Comparison of ENCODE assay signal across 1 cellular context in genomic region chr10:112183329-112184051, GRCh38.
TF ChIP-seq lines count a peak whose summit lies in the region.

Gene GPAM (minus strand): TSS chr10:112183765. CDS start chr10:112181784, 1,981 bp downstream.

TF ChIP-seq in K562, 482 proteins besides CTCF, POLR2A, EP300 and RAD21 (continued from another document and continues in another):
- no peak for TF ChIP-seq CGGBP1 (CRISPR knock-in tag; IDR thresholded peaks at IDR 0.05)
- no peak for TF ChIP-seq ZNF445 (CRISPR knock-in tag; IDR thresholded peaks at IDR 0.05; ENCODE audit: low read depth)
- TF ChIP-seq FUS (optimal IDR thresholded peaks at IDR 0.05; ENCODE audit: low read depth, low read length): no peak
- TF ChIP-seq CCNT2 (IDR thresholded peaks at IDR 0.05; ENCODE audit: borderline replicate concordance, extremely low read depth, insufficient read length, low read depth, low read length): peak; percentile 79
- no peak for TF ChIP-seq BRD4 (IDR thresholded peaks at IDR 0.05)
- TF ChIP-seq MGA (IDR thresholded peaks at IDR 0.05): peak; percentile 52
- 0 out of 2 replicates have a peak, but pooled peaks have one; percentile 2 for TF ChIP-seq BCOR (IDR thresholded peaks at IDR 0.05)
- peak; percentile 73 for TF ChIP-seq CXXC5 (CRISPR knock-in tag; IDR thresholded peaks at IDR 0.05)
- TF ChIP-seq FOSL1 (tag; conservative IDR thresholded peaks at IDR 0.05): no peak
- TF ChIP-seq ZNF197 (CRISPR knock-in tag; IDR thresholded peaks at IDR 0.05; ENCODE audit: low read depth): no peak
- no peak for TF ChIP-seq ZNF668 (CRISPR knock-in tag; IDR thresholded peaks at IDR 0.05)
- TF ChIP-seq GABPB1 (CRISPR knock-in tag; IDR thresholded peaks at IDR 0.05): peak; percentile 59; the same call in 1 of the 2 replicates
- peak; percentile 86 for TF ChIP-seq NBN (IDR thresholded peaks at IDR 0.05; ENCODE audit: low read depth)
- peak; percentile 35; the same call in 1 of the 2 replicates for TF ChIP-seq NCOR1 (IDR thresholded peaks at IDR 0.05)
- TF ChIP-seq ZBTB5 (IDR thresholded peaks at IDR 0.05): no peak
- peak; percentile 56 to 69 for TF ChIP-seq NRF1 (conservative IDR thresholded peaks at IDR 0.05 in 1 of 2, IDR thresholded peaks at IDR 0.05 in 1 of 2)
- TF ChIP-seq FOXK1 (CRISPR knock-in tag; IDR thresholded peaks at IDR 0.05; ENCODE audit: borderline replicate concordance): no peak
- TF ChIP-seq HIVEP1 (CRISPR knock-in tag; IDR thresholded peaks at IDR 0.05): no peak
- no peak for TF ChIP-seq U2AF1 (optimal IDR thresholded peaks at IDR 0.05; ENCODE audit: low read depth, low read length)
- TF ChIP-seq PCBP1 (IDR thresholded peaks at IDR 0.05; ENCODE audit: low read depth, low read length, poor library complexity, severe bottlenecking): peak; percentile 25
- peak; percentile 97 for TF ChIP-seq PHF20 (IDR thresholded peaks at IDR 0.05; ENCODE audit: partially characterized antibody)
- TF ChIP-seq RB1 (IDR thresholded peaks at IDR 0.05; ENCODE audit: low read depth): 0 out of 2 replicates have a peak, but pooled peaks have one; percentile 49
- TF ChIP-seq MTA1 (IDR thresholded peaks at IDR 0.05; ENCODE audit: borderline replicate concordance): peak; percentile 99
- TF ChIP-seq MLLT1 (IDR thresholded peaks at IDR 0.05): peak in 1 of 2 experiments; percentile 63; a peak in 1 of 4 replicates
- 0 out of 2 replicates have a peak, but pooled peaks have one; percentile 19 for TF ChIP-seq TAF7 (tag; IDR thresholded peaks at IDR 0.05)
- peak; percentile 89 for TF ChIP-seq SAP30 (IDR thresholded peaks at IDR 0.05; ENCODE audit: borderline replicate concordance, insufficient read depth, low read depth, low read length, poor library complexity, severe bottlenecking)
- TF ChIP-seq ZKSCAN1 (IDR thresholded peaks at IDR 0.05; ENCODE audit: low read depth, low read length): peak; percentile 74; the same call in 1 of the 2 replicates
- 0 out of 2 replicates have a peak, but pooled peaks have one; percentile 57 for TF ChIP-seq ELF2 (CRISPR knock-in tag; IDR thresholded peaks at IDR 0.05)
- peak; percentile 91 for TF ChIP-seq DACH1 (IDR thresholded peaks at IDR 0.05; ENCODE audit: partially characterized antibody)
- peak; percentile 57 for TF ChIP-seq EGR1 (conservative IDR thresholded peaks at IDR 0.05)
- TF ChIP-seq ZNF263 (CRISPR knock-in tag; IDR thresholded peaks at IDR 0.05; ENCODE audit: borderline replicate concordance): 0 out of 2 replicates have a peak, but pooled peaks have one; percentile 42
- TF ChIP-seq TFAP4 (CRISPR knock-in tag; IDR thresholded peaks at IDR 0.05; ENCODE audit: borderline replicate concordance): peak; percentile 99
- TF ChIP-seq SOX6 (IDR thresholded peaks at IDR 0.05): no peak
- TF ChIP-seq GABPA (tag; conservative IDR thresholded peaks at IDR 0.05; ENCODE audit: low read depth): no peak
- no peak for TF ChIP-seq GTF2A2 (tag; IDR thresholded peaks at IDR 0.05)
- TF ChIP-seq ZNF431 (CRISPR knock-in tag; IDR thresholded peaks at IDR 0.05): no peak
- no peak for TF ChIP-seq ZNF347 (CRISPR knock-in tag; IDR thresholded peaks at IDR 0.05; ENCODE audit: low read depth)
- TF ChIP-seq NFATC3 (IDR thresholded peaks at IDR 0.05): no peak
- TF ChIP-seq KLF13 (tag; IDR thresholded peaks at IDR 0.05; ENCODE audit: borderline replicate concordance, low read depth): 0 out of 2 replicates have a peak, but pooled peaks have one; percentile 25
- TF ChIP-seq SP1 (CRISPR knock-in tag; IDR thresholded peaks at IDR 0.05): peak; percentile 73; the same call in 1 of the 2 replicates
- peak; percentile 100 for TF ChIP-seq CREB1 (IDR thresholded peaks at IDR 0.05)
- peak; percentile 100 for TF ChIP-seq CREB1 (CRISPR knock-in tag; IDR thresholded peaks at IDR 0.05)
- peak; percentile 71; the same call in 1 of the 2 replicates for TF ChIP-seq DIDO1 (tag; IDR thresholded peaks at IDR 0.05; ENCODE audit: low read depth)
- peak; percentile 88 for TF ChIP-seq ARID4B (CRISPR knock-in tag; IDR thresholded peaks at IDR 0.05)
- peak; percentile 53; the same call in 1 of the 2 replicates for TF ChIP-seq TOE1 (IDR thresholded peaks at IDR 0.05; ENCODE audit: borderline replicate concordance)
- no peak for TF ChIP-seq TOE1 (CRISPR knock-in tag; IDR thresholded peaks at IDR 0.05; ENCODE audit: borderline replicate concordance, low read depth)
- 0 out of 2 replicates have a peak, but pooled peaks have one; percentile 16 for TF ChIP-seq SMC3 (conservative IDR thresholded peaks at IDR 0.05; ENCODE audit: insufficient read depth, low read depth, low read length)
